8 cellular contexts compared by ENCODE assay signal in the genomic region with DNA sequence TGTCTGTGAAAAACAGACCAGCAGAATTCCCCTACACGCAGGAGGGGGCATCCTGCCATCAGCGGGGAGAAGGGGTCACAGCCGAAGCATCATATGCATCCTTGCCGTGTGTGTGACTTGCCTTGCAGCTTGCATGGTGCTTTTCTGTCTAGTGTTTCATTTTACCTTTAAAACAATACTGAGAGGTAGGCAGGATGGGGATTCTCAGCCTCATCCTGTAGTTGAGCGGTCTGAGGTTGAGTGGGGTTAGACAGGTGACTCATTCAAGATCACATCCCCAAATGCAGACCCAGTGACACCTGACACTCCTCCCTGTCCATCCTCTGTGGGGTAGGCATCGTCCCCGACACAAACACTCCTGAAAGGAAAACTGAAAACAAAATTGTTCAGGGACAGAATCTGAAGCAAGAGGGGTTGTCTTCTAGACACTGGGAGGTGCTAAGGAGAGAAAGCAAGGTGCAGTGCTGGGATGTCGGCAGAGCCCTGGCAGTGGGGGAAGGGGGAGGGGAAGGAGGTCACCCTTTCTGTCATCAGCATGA. TPM values are rescaled to one million over a fixed set of nuclear protein-coding genes. Genes with fewer than 3 reads are reported as not detected.
DNase-seq lines count a peak whose midpoint lies in the region; ATAC-seq and TF ChIP-seq lines count a peak whose summit lies in the region.

No MANE protein-coding gene starts in this region.

- H3K27me3 ChIP-seq in suprapubic skin, result no peaks in the 10 kb centered on the region

- WGBS in suprapubic skin, result 78% methylated on average over 8 of the region's 8 CpGs

- H3K4me1 ChIP-seq in suprapubic skin, result peaks cover 13% of the 10 kb centered on the region

- no peak for TF ChIP-seq EP300 in suprapubic skin (IDR thresholded peaks at IDR 0.05)

- intact Hi-C loops in left colon (cut with DNase I, micrococcal nuclease), result no loop called here

- H3K9me3 ChIP-seq in suprapubic skin, result no peaks in the 10 kb centered on the region

- peak; percentile 72 for ATAC-seq in GM18498 (IDR thresholded peaks at IDR 0.05; ENCODE audit: unreplicated experiment)
- ATAC-seq in HG02884 (IDR thresholded peaks at IDR 0.05; ENCODE audit: unreplicated experiment), result peak; percentile 63
- peak; percentile 34 for ATAC-seq in left colon
- ATAC-seq in GM21360 (IDR thresholded peaks at IDR 0.05; ENCODE audit: unreplicated experiment), result no peak
- no peak for ATAC-seq in HG02840 (IDR thresholded peaks at IDR 0.05; ENCODE audit: low FRiP score, unreplicated experiment)
- no peak for ATAC-seq in HG03520 (IDR thresholded peaks at IDR 0.05; ENCODE audit: unreplicated experiment)

- TF ChIP-seq CTCF in suprapubic skin (IDR thresholded peaks at IDR 0.05), result no peak

- no peak for TF ChIP-seq POLR2A in suprapubic skin (IDR thresholded peaks at IDR 0.05)

- peak; percentile 66 for DNase-seq in activated CD4-positive, alpha-beta T cell treated with anti-CD3 and anti-CD28 coated beads for 48 hours
- DNase-seq in left colon (peak in 1 of 2 donors; percentile 34), suprapubic skin (ENCODE audit: low spot score in 2 of 2) (no peak)

- no peak overlapping the region for H3K27ac ChIP-seq in suprapubic skin

- no peak overlapping the region for H3K4me3 ChIP-seq in suprapubic skin

- H3K36me3 ChIP-seq in suprapubic skin, result no peaks in the 10 kb centered on the region

RNA-seq across cellular contexts. Expression of a gene that starts 7.9 kb away (rescaled TPM):
- 1 to 10 TPM; 3.4 to 8.3 TPM for total RNA-seq in left colon
- 10 to 100 TPM; 35.8 to 64.4 (median 45.7) TPM for total RNA-seq in suprapubic skin

Comparison
In these comparisons a context has a peak if more than half of its experiments do, and no peak if none do; other contexts are left out.
1. ATAC-seq: peak in GM18498 (single experiment), HG02884 (single experiment) and left colon (single experiment); none in GM21360 (single experiment), HG02840 (single experiment) and HG03520 (single experiment).